8 cellular contexts compared by ENCODE assay signal in the genomic region with DNA sequence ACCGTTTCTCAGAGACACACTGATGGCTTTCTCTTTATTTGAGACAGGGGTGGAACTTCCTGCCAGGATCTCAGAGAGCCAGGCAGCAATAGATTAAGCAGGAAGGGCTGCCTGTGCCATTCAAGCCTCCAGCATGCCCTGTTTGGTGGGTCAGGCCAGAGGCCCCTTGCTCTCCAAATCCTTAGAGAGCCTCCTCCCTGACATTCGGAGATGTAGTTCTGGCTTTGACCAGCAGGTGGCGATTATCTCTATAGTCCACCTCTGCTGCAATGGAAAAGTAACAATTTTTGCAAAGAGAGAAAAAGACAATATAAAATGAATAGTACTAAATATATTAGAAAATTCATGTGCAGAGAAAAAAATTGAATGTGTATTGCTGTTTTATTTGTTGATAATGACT.
DNase-seq lines count a peak whose midpoint lies in the region; ATAC-seq, FAIRE-seq and TF ChIP-seq lines count a peak whose summit lies in the region.

No MANE protein-coding gene starts in this region.

- ATAC-seq in natural killer cell, result peak in 1 of 3 donors; percentile 71
- no peak for ATAC-seq in GM18861 (IDR thresholded peaks at IDR 0.05; ENCODE audit: unreplicated experiment)

- H3K36me3 Mint-ChIP-seq in HFFc6 (ENCODE audit: low read depth) (no peaks in the 10 kb centered on the region), natural killer cell (no peaks in the 10 kb centered on the region)

- no peaks in the 10 kb centered on the region for H3K4me1 Mint-ChIP-seq in HFFc6 (ENCODE audit: low read depth)
- H3K4me1 Mint-ChIP-seq in natural killer cell, result no peaks in the 10 kb centered on the region

- intact Hi-C loops in natural killer cell (cut with micrococcal nuclease), result no loop called here

- H3K27ac Mint-ChIP-seq in HFFc6, result no peak overlapping the region
- no peak overlapping the region for H3K27ac Mint-ChIP-seq in natural killer cell

- DNase-seq in Ammon's horn (ENCODE audit: low spot score) (peak; percentile 32), HFFc6 (peak; percentile 22), natural killer cell (peak; percentile 52), superior temporal gyrus (ENCODE audit: extremely low spot score) (peak; percentile 73), globus pallidus (ENCODE audit: low spot score) (no peak)
- DNase-seq in activated CD4-positive, alpha-beta T cell treated with anti-CD3 and anti-CD28 coated beads, Interleukin-2, amount 50 U/mL, for 24 hours (ENCODE audit: low read depth in 1 of 2, low spot score in 1 of 2), result peak; percentile 36 to 41

- peak; percentile 35 for FAIRE-seq in endometrium (lab: Jason Lieb, UNC)

- TF ChIP-seq CTCF in HFFc6 (IDR thresholded peaks at IDR 0.05) (peak; percentile 84), natural killer cell (IDR thresholded peaks at IDR 0.05) (peak; percentile 65)

- H3K9me3 Mint-ChIP-seq in HFFc6, result no peaks in the 10 kb centered on the region
- no peaks in the 10 kb centered on the region for H3K9me3 Mint-ChIP-seq in natural killer cell

- H3K4me3 Mint-ChIP-seq in HFFc6 (no peak overlapping the region), natural killer cell (no peak overlapping the region)

- H3K27me3 Mint-ChIP-seq in HFFc6 (ENCODE audit: insufficient read depth), result peaks cover 4% of the 10 kb centered on the region
- peaks cover 3 to 35% of the 10 kb centered on the region in 2 donors for H3K27me3 Mint-ChIP-seq in natural killer cell (ENCODE audit: low read depth in 2 of 2)
